Comparison of ENCODE assay signal across 6 cellular contexts in the genomic region with DNA sequence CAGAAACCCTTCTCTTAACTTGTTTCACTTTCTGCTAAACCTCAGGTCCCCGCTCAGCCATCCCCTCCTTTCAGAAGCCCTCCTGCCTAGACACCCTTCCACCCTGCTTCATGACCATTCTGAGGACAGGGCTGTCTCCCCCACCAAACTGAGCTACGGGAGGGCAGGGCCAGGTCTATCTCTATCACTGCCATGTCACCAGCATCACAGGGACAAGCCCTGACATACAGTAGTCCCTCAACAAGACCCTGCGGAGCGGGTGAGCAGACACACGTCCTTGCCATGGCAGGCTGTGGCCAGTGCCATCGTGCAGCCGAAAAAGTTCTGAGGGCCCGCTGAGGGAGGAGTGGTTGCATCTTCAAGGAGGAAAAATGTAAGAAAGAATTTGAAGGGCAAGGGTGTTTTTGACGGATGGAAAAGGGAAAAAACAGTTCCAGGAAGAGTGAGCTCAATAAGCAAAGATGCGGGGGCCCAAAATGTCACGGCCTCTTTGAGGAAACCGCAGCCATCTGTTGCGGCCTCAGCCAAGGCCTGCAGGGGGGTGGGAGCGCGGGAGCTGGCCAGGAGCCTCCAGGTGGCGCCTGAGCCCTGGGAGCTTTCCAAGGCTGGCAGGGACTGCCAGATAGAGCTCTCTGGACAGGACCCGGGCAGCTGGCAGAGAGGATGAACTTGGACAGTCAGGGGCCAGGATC. TPM values are rescaled to one million over a fixed set of nuclear protein-coding genes. Genes with fewer than 3 reads are reported as not detected.
A peak's percentile ranks its signal among the peaks of the same experiment; 100 is the strongest.
DNase-seq lines count a peak whose midpoint lies in the region; ATAC-seq lines count a peak whose summit lies in the region.

No MANE protein-coding gene starts in this region.

- ATAC-seq in GM21737 (IDR thresholded peaks at IDR 0.05; ENCODE audit: unreplicated experiment) (no peak), HG02678 (IDR thresholded peaks at IDR 0.05; ENCODE audit: unreplicated experiment) (no peak)

- DNase-seq in H7 (peak; percentile 94), NCI-H82 treated with DMSO at 0.1 percent for 48 hours (lab: John Stamatoyannopoulos, UW; ENCODE audit: unreplicated experiment) (peak; percentile 60), cerebellum (ENCODE audit: low spot score) (peak; percentile 76), renal cortical epithelial cell (ENCODE audit: low read depth) (peak; percentile 28)

- no peaks in the 10 kb centered on the region for H3K36me3 ChIP-seq in H7 (replicated peaks; ENCODE audit: control insufficient read depth, insufficient read depth, low read length)

- no peaks in the 10 kb centered on the region for H3K27me3 ChIP-seq in H7 (ENCODE audit: control insufficient read depth, insufficient read depth, low read length)

- no peak overlapping the region for H3K4me3 ChIP-seq in H7 (ENCODE audit: insufficient read depth, low read depth, low read length)

RNA-seq across cellular contexts. Expression of a gene that starts 8.1 kb away (rescaled TPM):
- total RNA-seq in H7 (2014; rRNA removed; shearing (Covaris generic)): 0.14 and 0.18 TPM in 2 replicates
- not detected for total RNA-seq in cerebellum
- total RNA-seq in renal cortical epithelial cell: not detected in 2 replicates

RNA-seq across cellular contexts. Expression of a gene that starts 15.6 kb away (rescaled TPM):
- total RNA-seq in H7 (2014; rRNA removed; shearing (Covaris generic)): 162 and 202 TPM in 2 replicates
- total RNA-seq in cerebellum (193 TPM), renal cortical epithelial cell (181 and 302 TPM in 2 replicates)

RNA-seq across cellular contexts. Expression of a gene that starts 19.2 kb away (rescaled TPM):
- not detected in 2 replicates for total RNA-seq in H7 (2014; rRNA removed; shearing (Covaris generic))
- not detected for total RNA-seq in cerebellum
- not detected in 2 replicates for total RNA-seq in renal cortical epithelial cell

RNA-seq across cellular contexts. Expression of a gene that starts 44.2 kb away (rescaled TPM):
- 0.37 and 0.55 TPM in 2 replicates for total RNA-seq in H7 (2014; rRNA removed; shearing (Covaris generic))
- total RNA-seq in cerebellum (6.6 TPM), renal cortical epithelial cell (not detected in 2 replicates)

Comparison
In these comparisons a context has a peak if more than half of its experiments do, and no peak if none do; other contexts are left out.
1. DNase-seq: peak in every context shown above with its lines; median percentile 94 in H7; 76 in cerebellum; 60 in NCI-H82 treated with DMSO at 0.1 percent for 48 hours; 28 in renal cortical epithelial cell.